Comparison of ENCODE assay signal across 1 cellular context in genomic region chr4:1207603-1208265, GRCh38.
TF ChIP-seq lines count a peak whose summit lies in the region.

No MANE protein-coding gene starts in this region.

TF ChIP-seq in HepG2, 621 proteins besides CTCF, POLR2A, EP300 and RAD21 (continued from another document):
- no peak for TF ChIP-seq ZIK1 (CRISPR knock-in tag; IDR thresholded peaks at IDR 0.05; ENCODE audit: borderline replicate concordance, low read depth)
- no peak for TF ChIP-seq DNMT3B (CRISPR knock-in tag; conservative IDR thresholded peaks at IDR 0.05)
- TF ChIP-seq RAD51 (IDR thresholded peaks at IDR 0.05; ENCODE audit: borderline replicate concordance), result no peak
- TF ChIP-seq TOPORS (CRISPR knock-in tag; IDR thresholded peaks at IDR 0.05), result no peak
- TF ChIP-seq UBTF (CRISPR knock-in tag; IDR thresholded peaks at IDR 0.05), result 0 out of 2 replicates have a peak, but pooled peaks have one; percentile 2
- 0 out of 2 replicates have a peak, but pooled peaks have one; percentile 16 for TF ChIP-seq ZSCAN21 (CRISPR knock-in tag; IDR thresholded peaks at IDR 0.05; ENCODE audit: borderline replicate concordance)
- no peak for TF ChIP-seq ZNF251 (CRISPR knock-in tag; IDR thresholded peaks at IDR 0.05)
TF ChIP-seq in HepG2: peak in this region for 3.
